ENCODE assay signal across 21 cellular contexts in the genomic region with DNA sequence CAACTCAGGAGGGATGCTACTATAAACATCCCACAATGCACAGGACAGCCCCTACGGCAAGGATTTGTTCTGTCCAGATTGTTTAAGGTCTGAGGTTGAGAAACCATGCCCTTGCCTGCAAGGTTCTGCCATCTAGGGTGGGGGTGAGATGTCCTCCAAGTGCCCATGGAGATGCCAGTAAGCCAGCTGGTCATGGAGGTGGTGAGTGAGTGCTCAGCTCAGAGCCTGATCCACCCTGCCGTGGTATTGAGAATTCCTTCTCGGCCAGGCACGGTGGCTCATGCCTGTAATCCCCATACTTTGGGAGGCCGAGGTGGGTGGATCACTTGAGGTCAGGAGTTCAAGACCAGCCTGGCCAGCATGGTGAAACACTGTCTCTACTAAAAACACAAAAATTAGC. TPM values are rescaled to one million over a fixed set of nuclear protein-coding genes. Genes with fewer than 3 reads are reported as not detected.
DNase-seq lines count a peak whose midpoint lies in the region; ATAC-seq, FAIRE-seq and TF ChIP-seq lines count a peak whose summit lies in the region.
"Had no signal": no experiment of that assay in that cellular context is flagged by ENCODE, and none has a peak within 500 bp of the region (broad histone marks: within the 10 kb centered on the region; RNA-seq: fewer than 3 reads in every experiment).

No MANE protein-coding gene starts in this region.

- peak overlapping the region; percentile 61 for H3K4me3 Mint-ChIP-seq in Calu3 (ENCODE audit: low read depth, unreplicated experiment)
- H3K4me3 Mint-ChIP-seq: activated CD4-positive, alpha-beta T cell treated with anti-CD3 and anti-CD28 coated beads, Interleukin-2, amount 10 ng/mL, durations not matched to agents 7 days and 5 days; CD4-positive, alpha-beta T cell had no signal

- CTCF ChIA-PET in Calu3 (lab: Charles Lee): interaction anchor here (1.0 kb wide), 1 partner anchor 102 kb away, joined by 3 read pairs; no protein-coding TSS in a partner anchor

- TF ChIP-seq POLR2A in body of pancreas (IDR thresholded peaks at IDR 0.05): no peak

- H3K4me1 Mint-ChIP-seq in Calu3 (ENCODE audit: low read depth, unreplicated experiment): peaks cover 25% of the 10 kb centered on the region

- H3K27ac ChIP-seq in body of pancreas (peak overlapping the region; percentile 90 to 93 (median 92)), muscle layer of duodenum (ENCODE audit: low read length) (peak overlapping the region; percentile 91), small intestine (ENCODE audit: low read depth in 1 of 2, low read length in 1 of 2) (peak overlapping the region; percentile 93 to 99)
- H3K27ac ChIP-seq: coronary artery, uterus had no signal

- no peaks in the 10 kb centered on the region for H3K9me3 ChIP-seq in body of pancreas
- H3K9me3 ChIP-seq in muscle layer of duodenum (ENCODE audit: control insufficient read depth in 1 of 2, low read length in 2 of 2): no peaks in the 10 kb centered on the region
- no peaks in the 10 kb centered on the region for H3K9me3 ChIP-seq in small intestine (ENCODE audit: control insufficient read depth, low read depth)
- H3K9me3 ChIP-seq: SJSA1, uterus had no signal

- peaks cover 30% of the 10 kb centered on the region for H3K36me3 Mint-ChIP-seq in Calu3 (ENCODE audit: insufficient read depth, unreplicated experiment)

- H3K4me3 ChIP-seq in body of pancreas (no peak overlapping the region), muscle layer of duodenum (ENCODE audit: low read depth in 1 of 2, low read length in 2 of 2) (no peak overlapping the region), small intestine (ENCODE audit: low read depth in 1 of 2, low read length in 2 of 2) (no peak overlapping the region)
- H3K4me3 ChIP-seq: coronary artery, SJSA1, uterus had no signal

- FAIRE-seq in small intestine (lab: Jason Lieb, UNC): no peak
- FAIRE-seq: RCC 7860 had no signal

- TF ChIP-seq CTCF in Calu3 (IDR thresholded peaks at IDR 0.05; ENCODE audit: unreplicated experiment) (no peak), body of pancreas (IDR thresholded peaks at IDR 0.05) (no peak)

- intact Hi-C loops in Calu3 (cut with micrococcal nuclease; ENCODE audit: unreplicated experiment): no loop called here
- intact Hi-C loops in body of pancreas (cut with DNase I): loop anchor here (5.0 kb wide), 1 partner anchor 103 kb away; no protein-coding TSS in a partner anchor

- H3K27me3 ChIP-seq in body of pancreas: no peaks in the 10 kb centered on the region
- no peaks in the 10 kb centered on the region for H3K27me3 ChIP-seq in muscle layer of duodenum (ENCODE audit: low read depth, low read length)
- H3K27me3 ChIP-seq in small intestine (ENCODE audit: control insufficient read depth in 2 of 2, insufficient read depth in 2 of 2, low read length in 2 of 2): no peaks in the 10 kb centered on the region
- H3K27me3 ChIP-seq: SJSA1, uterus had no signal

- H3K36me3 ChIP-seq in body of pancreas (replicated peaks in 1 of 2; ENCODE audit: insufficient read depth in 1 of 2, low read depth in 2 of 2) (no peaks in the 10 kb centered on the region), muscle layer of duodenum (ENCODE audit: control insufficient read depth in 1 of 2, insufficient read depth in 2 of 2, low read length in 2 of 2) (peaks cover 21 to 27% of the 10 kb centered on the region in 2 donors), small intestine (ENCODE audit: control insufficient read depth in 2 of 2, insufficient read depth in 2 of 2, low read length in 2 of 2) (peaks cover 4 to 5% of the 10 kb centered on the region in 2 donors)
- H3K36me3 ChIP-seq: uterus had no signal

- H3K4me1 ChIP-seq in body of pancreas (peaks cover 71% of the 10 kb centered on the region), muscle layer of duodenum (ENCODE audit: control insufficient read depth in 1 of 2, insufficient read depth in 2 of 2, low read length in 2 of 2) (peaks cover 6 to 15% of the 10 kb centered on the region in 2 donors), small intestine (ENCODE audit: control insufficient read depth in 2 of 2, insufficient read depth in 1 of 2, low read depth in 1 of 2, low read length in 1 of 2) (peaks cover 6% of the 10 kb centered on the region in 2 donors)
- H3K4me1 ChIP-seq: uterus had no signal

- H3K9me3 Mint-ChIP-seq in Calu3 (ENCODE audit: low read depth, unreplicated experiment): no peaks in the 10 kb centered on the region
- H3K9me3 Mint-ChIP-seq: activated CD4-positive, alpha-beta T cell treated with anti-CD3 and anti-CD28 coated beads, Interleukin-2, amount 10 ng/mL, durations not matched to agents 7 days and 5 days; CD4-positive, alpha-beta T cell had no signal

- DNase-seq in Calu3 (no peak), body of pancreas (peak in 2 of 4 donors; percentile 27 to 47), small intestine (no peak), HK-2 (ENCODE audit: unreplicated experiment) (no peak)
- DNase-seq in activated CD4-positive, alpha-beta T cell treated with anti-CD3 and anti-CD28 coated beads, Interleukin-2, amount 50 U/mL, for 48 hours: no peak
- DNase-seq: activated CD4-positive, alpha-beta T cell treated with anti-CD3 and anti-CD28 coated beads, Interleukin-2, amount 10 ng/mL, durations not matched to agents 7 days and 5 days; activated effector memory CD4-positive, alpha-beta T cell treated with Interleukin-2 at 50 U/mL for 16 hours; CD4-positive, alpha-beta T cell; GF-D8; glutamatergic neuron; left cardiac atrium; mesendoderm; retina; uterus had no signal

- 30 to 33% methylated on average over 3 to 5 of the region's 5 CpGs for WGBS in body of pancreas, 2 donors
- WGBS in small intestine, 3 donors: 28 to 63% (median 36%) methylated on average over 5 of the region's 5 CpGs

- no TSS peak for BruUV-seq in Calu3 (replicated peaks; lab: Mats Ljungman, UMichigan)

- H3K27ac Mint-ChIP-seq in Calu3 (ENCODE audit: unreplicated experiment): peak overlapping the region; percentile 80
- H3K27ac Mint-ChIP-seq: activated CD4-positive, alpha-beta T cell treated with anti-CD3 and anti-CD28 coated beads, Interleukin-2, amount 10 ng/mL, durations not matched to agents 7 days and 5 days had no signal

- ATAC-seq in body of pancreas (no peak), HG03045 (IDR thresholded peaks at IDR 0.05; ENCODE audit: unreplicated experiment) (no peak)
- ATAC-seq: left cardiac atrium had no signal

- H3K27me3 Mint-ChIP-seq in Calu3 (ENCODE audit: unreplicated experiment): no peaks in the 10 kb centered on the region
- H3K27me3 Mint-ChIP-seq: activated CD4-positive, alpha-beta T cell treated with anti-CD3 and anti-CD28 coated beads, Interleukin-2, amount 10 ng/mL, durations not matched to agents 7 days and 5 days; CD4-positive, alpha-beta T cell had no signal

RNA-seq across cellular contexts. Expression of a gene that starts 13.3 kb away (rescaled TPM):
- total RNA-seq in Calu3 (2022) (not detected in 2 replicates), body of pancreas (over 10,000 TPM in 1 of 2 donors, 1,000 to 10,000 TPM in 1; 6,275 to 13,040 TPM)
- 1 to 10 TPM in 2 of 3 donors, under 1 TPM in 1; 0.21 to 6.9 (median 3.8) TPM for polyA plus RNA-seq in small intestine
- total RNA-seq: left cardiac atrium, SJSA1 had no signal

RNA-seq across cellular contexts. Expression of a gene that starts 15.3 kb away (rescaled TPM):
- total RNA-seq in Calu3 (2022) (51.0 and 57.8 TPM in 2 replicates), body of pancreas (10 to 100 TPM; 56.7 to 78.6 TPM)
- polyA plus RNA-seq in small intestine: 100 to 1,000 TPM; 147 to 149 (median 149) TPM

RNA-seq across cellular contexts. Expression of a gene that starts 31.6 kb away (rescaled TPM):
- total RNA-seq in Calu3 (2022): not detected in 2 replicates
- over 10,000 TPM in 1 of 2 donors, 1,000 to 10,000 TPM in 1; 4,384 to 21,046 TPM for total RNA-seq in body of pancreas
- polyA plus RNA-seq in small intestine: 1 to 10 TPM in 2 of 3 donors, not detected in 1; 1.1 to 1.6 TPM
- total RNA-seq: activated CD4-positive, alpha-beta T cell treated with anti-CD3 and anti-CD28 coated beads, Interleukin-2, amount 10 ng/mL, durations not matched to agents 7 days and 5 days; CD4-positive, alpha-beta T cell; H4; left cardiac atrium; SJSA1; T-helper 1 cell treated with Interleukin-12 subunit alpha and Interleukin-12 subunit beta and Interleukin-4 antibody, amounts not matched to agents 30 ng/mL and 1 ng/mL, for 36 hours; uterus had no signal

RNA-seq across cellular contexts. Expression of a gene that starts 50.9 kb away (rescaled TPM):
- total RNA-seq in Calu3 (2022) (not detected in 2 replicates), body of pancreas (1,000 to 10,000 TPM in 1 of 2 donors, 100 to 1,000 TPM in 1; 333 to 1,481 TPM)
- not detected for polyA plus RNA-seq in small intestine
- total RNA-seq: activated CD4-positive, alpha-beta T cell treated with anti-CD3 and anti-CD28 coated beads, Interleukin-2, amount 10 ng/mL, durations not matched to agents 7 days and 5 days; CD4-positive, alpha-beta T cell; H4; left cardiac atrium; SJSA1; T-helper 1 cell treated with Interleukin-12 subunit alpha and Interleukin-12 subunit beta and Interleukin-4 antibody, amounts not matched to agents 30 ng/mL and 1 ng/mL, for 36 hours; uterus had no signal

Comparison
In these comparisons a context has a peak if more than half of its experiments do, and no peak if none do; other contexts are left out.
1. RNA of a gene that starts 13.3 kb away (total RNA-seq): 6,275 to 13,040 TPM in body of pancreas; not detected in Calu3; every median in the first group is over 1,000 times any median in the second.
2. RNA of a gene that starts 31.6 kb away (total RNA-seq): 4,384 to 21,046 TPM in body of pancreas; not detected in Calu3; every median in the first group is over 1,000 times any median in the second.
3. Peak in every context shown above with its lines, with median percentiles within 50 percentile points of each other: H3K27ac ChIP-seq.